In genomic region chr18:354003-354402, GRCh38 we compare ENCODE assay signal across 22 cellular contexts.
DNase-seq lines count a peak whose midpoint lies in the region; ATAC-seq and TF ChIP-seq lines count a peak whose summit lies in the region.
"Had no signal": no experiment of that assay in that cellular context is flagged by ENCODE, and none has a peak within 500 bp of the region (broad histone marks: within the 10 kb centered on the region; RNA-seq: fewer than 3 reads in every experiment).

No MANE protein-coding gene starts in this region.

- WGBS in endodermal cell (ENCODE audit: insufficient coverage in 1 of 2, insufficient read length in 1 of 2), 2 experiments: 94 to 96% methylated on average over 4 of the region's 4 CpGs

- peaks cover 83% of the 10 kb centered on the region for H3K36me3 ChIP-seq in endodermal cell (ENCODE audit: control insufficient read depth, insufficient read depth, low read length)
- H3K36me3 ChIP-seq: adrenal gland, tibial artery had no signal

- H3K4me3 ChIP-seq in fibroblast of mammary gland (ENCODE audit: control insufficient read depth, low read depth, low read length) (no peak overlapping the region), endodermal cell (ENCODE audit: low read length) (no peak overlapping the region)
- H3K4me3 ChIP-seq: adrenal gland, body of pancreas, psoas muscle, tibial artery had no signal

- no peaks in the 10 kb centered on the region for H3K27me3 Mint-ChIP-seq in endodermal cell (ENCODE audit: insufficient read depth)

- no peak overlapping the region for H3K27ac ChIP-seq in endodermal cell (ENCODE audit: low read depth, low read length)
- H3K27ac ChIP-seq: adrenal gland, body of pancreas, psoas muscle, tibial artery had no signal

- ATAC-seq in omental fat pad (ENCODE audit: low FRiP score): peak; percentile 60
- ATAC-seq: activated CD8-positive, alpha-beta T cell treated with anti-CD3 and anti-CD28 coated beads, Interleukin-2, amount 10 ng/mL, durations not matched to agents 7 days and 5 days; body of pancreas; CD8-positive, alpha-beta T cell; HCT116; psoas muscle had no signal

- H3K9me3 Mint-ChIP-seq in endodermal cell: no peaks in the 10 kb centered on the region
- H3K9me3 Mint-ChIP-seq: CD8-positive, alpha-beta T cell; memory B cell; stimulated activated naive CD8-positive, alpha-beta T cell treated with anti-CD3 and anti-CD28 coated beads, Interleukin-15, Interleukin-2, amounts not matched to agents 100 ng/mL and 50 ng/mL, for 24 hours had no signal

- no peaks in the 10 kb centered on the region for H3K27me3 ChIP-seq in endodermal cell (ENCODE audit: control insufficient read depth, insufficient read depth, low read length, poor library complexity, severe bottlenecking)
- H3K27me3 ChIP-seq: adrenal gland, body of pancreas, tibial artery had no signal

- no peak for TF ChIP-seq CTCF in fibroblast of mammary gland (conservative IDR thresholded peaks at IDR 0.05; ENCODE audit: control insufficient read depth, insufficient read depth, low read depth, low read length)
- no peak for TF ChIP-seq CTCF in omental fat pad (IDR thresholded peaks at IDR 0.05)
- no peak for TF ChIP-seq CTCF in endodermal cell (conservative IDR thresholded peaks at IDR 0.05)

- H3K4me1 ChIP-seq in endodermal cell (ENCODE audit: control insufficient read depth, insufficient read depth, low read length): no peaks in the 10 kb centered on the region
- H3K4me1 ChIP-seq: adrenal gland, body of pancreas, psoas muscle, tibial artery had no signal

- H3K4me1 Mint-ChIP-seq in endodermal cell: no peaks in the 10 kb centered on the region
- H3K4me1 Mint-ChIP-seq: memory B cell had no signal

- H3K9ac ChIP-seq in endodermal cell (ENCODE audit: extremely low read depth, low read length, poor library complexity, severe bottlenecking): no peak overlapping the region

- no peak overlapping the region for H3K4me3 Mint-ChIP-seq in endodermal cell
- H3K4me3 Mint-ChIP-seq: activated CD8-positive, alpha-beta T cell treated with anti-CD3 and anti-CD28 coated beads, Interleukin-2, amount 10 ng/mL, durations not matched to agents 7 days and 5 days; CD8-positive, alpha-beta T cell; memory B cell; stimulated activated naive CD8-positive, alpha-beta T cell treated with anti-CD3 and anti-CD28 coated beads, Interleukin-15, Interleukin-2, amounts not matched to agents 100 ng/mL and 50 ng/mL, for 24 hours had no signal

- peaks cover 39% of the 10 kb centered on the region for H3K36me3 Mint-ChIP-seq in endodermal cell (ENCODE audit: low read depth)
- H3K36me3 Mint-ChIP-seq: CD8-positive, alpha-beta T cell; memory B cell had no signal

- no peak overlapping the region for H3K27ac Mint-ChIP-seq in endodermal cell
- H3K27ac Mint-ChIP-seq: activated CD8-positive, alpha-beta T cell treated with anti-CD3 and anti-CD28 coated beads, Interleukin-2, amount 10 ng/mL, durations not matched to agents 7 days and 5 days; CD8-positive, alpha-beta T cell; memory B cell; stimulated activated naive CD8-positive, alpha-beta T cell treated with anti-CD3 and anti-CD28 coated beads, Interleukin-15, Interleukin-2, amounts not matched to agents 100 ng/mL and 50 ng/mL, for 24 hours had no signal

- DNase-seq in EH (ENCODE audit: low read depth) (peak; percentile 65), OCI-M1 (lab: John Stamatoyannopoulos, UW) (peak; percentile 6), fibroblast of mammary gland (ENCODE audit: low read depth) (peak; percentile 50), omental fat pad (ENCODE audit: low spot score) (no peak), SIG-M5 (lab: John Stamatoyannopoulos, UW) (no peak), DMS 273 treated with DMSO at 0.1 percent for 48 hours (lab: John Stamatoyannopoulos, UW) (no peak), NCI-H187 treated with DMSO at 0.1 percent for 48 hours (lab: John Stamatoyannopoulos, UW) (no peak), endodermal cell (no peak)
- DNase-seq: activated CD8-positive, alpha-beta T cell treated with anti-CD3 and anti-CD28 coated beads, Interleukin-2, amount 10 ng/mL, durations not matched to agents 7 days and 5 days; activated gamma-delta T cell treated with Interleukin-2 at 50 U/mL for 16 hours; adrenal gland; body of pancreas; CD8-positive, alpha-beta T cell; cerebellar nuclear complex; DMS153; NCI-H1105; NCI-H2029 treated with DMSO at 0.1 percent for 48 hours; psoas muscle; tibial artery had no signal

- H3K9me3 ChIP-seq in endodermal cell (ENCODE audit: control insufficient read depth, low read length): no peaks in the 10 kb centered on the region
- H3K9me3 ChIP-seq: adrenal gland, body of pancreas, psoas muscle, tibial artery had no signal

Comparison
In these comparisons a context has a peak if more than half of its experiments do, and no peak if none do; other contexts are left out.
1. DNase-seq: peak in EH (single experiment), OCI-M1 (single experiment) and fibroblast of mammary gland (single experiment); none in omental fat pad (single experiment), SIG-M5 (single experiment), DMS 273 treated with DMSO at 0.1 percent for 48 hours (single experiment), NCI-H187 treated with DMSO at 0.1 percent for 48 hours (single experiment) and endodermal cell (single experiment).